ENCODE assay signal across 1 cellular context in the genomic region with DNA sequence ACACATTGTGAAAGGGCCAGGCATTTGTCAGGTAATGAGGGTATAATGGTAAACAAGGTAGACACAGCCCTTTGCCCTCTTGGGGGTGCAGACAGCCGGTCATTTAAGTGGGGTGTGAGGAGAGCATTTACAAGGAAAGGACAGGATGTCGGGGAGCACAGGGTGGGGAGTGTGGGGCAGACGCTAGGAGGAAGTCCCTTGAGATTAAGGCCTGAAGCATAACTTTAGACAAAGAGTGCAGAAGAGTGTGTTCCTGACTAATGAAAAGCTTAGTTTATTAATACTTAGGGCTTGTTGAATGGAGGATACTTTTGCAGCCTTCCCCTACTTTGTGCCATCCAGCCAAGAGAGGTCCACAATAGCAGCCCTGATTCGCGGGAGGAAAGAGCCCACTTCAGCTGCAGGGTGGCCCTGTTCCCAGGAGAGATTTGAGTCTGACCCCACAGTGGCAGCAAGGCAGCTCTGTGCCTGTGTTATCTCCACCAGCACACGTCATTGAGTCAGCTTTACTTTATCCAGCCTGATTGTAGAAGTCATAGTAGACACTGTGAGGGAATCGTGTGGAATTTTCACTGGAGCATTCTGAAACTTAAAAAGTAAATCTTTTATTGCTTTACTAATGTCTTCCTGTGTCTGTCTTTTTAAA.
TF ChIP-seq lines count a peak whose summit lies in the region.

No MANE protein-coding gene starts in this region.

TF ChIP-seq in IMR-90, 13 proteins besides CTCF, POLR2A, EP300 and RAD21 (continued from another document):
- TF ChIP-seq, protein P1, sequence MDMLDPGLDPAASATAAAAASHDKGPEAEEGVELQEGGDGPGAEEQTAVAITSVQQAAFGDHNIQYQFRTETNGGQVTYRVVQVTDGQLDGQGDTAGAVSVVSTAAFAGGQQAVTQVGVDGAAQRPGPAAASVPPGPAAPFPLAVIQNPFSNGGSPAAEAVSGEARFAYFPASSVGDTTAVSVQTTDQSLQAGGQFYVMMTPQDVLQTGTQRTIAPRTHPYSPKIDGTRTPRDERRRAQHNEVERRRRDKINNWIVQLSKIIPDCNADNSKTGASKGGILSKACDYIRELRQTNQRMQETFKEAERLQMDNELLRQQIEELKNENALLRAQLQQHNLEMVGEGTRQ (IDR thresholded peaks at IDR 0.05; ENCODE audit: low read depth, low read length), result no peak
- no peak for TF ChIP-seq CHD1 (IDR thresholded peaks at IDR 0.05; ENCODE audit: low read depth, low read length)
- no peak for TF ChIP-seq MXI1 (IDR thresholded peaks at IDR 0.05; ENCODE audit: borderline replicate concordance, low read depth, low read length)
- TF ChIP-seq, protein P2, sequence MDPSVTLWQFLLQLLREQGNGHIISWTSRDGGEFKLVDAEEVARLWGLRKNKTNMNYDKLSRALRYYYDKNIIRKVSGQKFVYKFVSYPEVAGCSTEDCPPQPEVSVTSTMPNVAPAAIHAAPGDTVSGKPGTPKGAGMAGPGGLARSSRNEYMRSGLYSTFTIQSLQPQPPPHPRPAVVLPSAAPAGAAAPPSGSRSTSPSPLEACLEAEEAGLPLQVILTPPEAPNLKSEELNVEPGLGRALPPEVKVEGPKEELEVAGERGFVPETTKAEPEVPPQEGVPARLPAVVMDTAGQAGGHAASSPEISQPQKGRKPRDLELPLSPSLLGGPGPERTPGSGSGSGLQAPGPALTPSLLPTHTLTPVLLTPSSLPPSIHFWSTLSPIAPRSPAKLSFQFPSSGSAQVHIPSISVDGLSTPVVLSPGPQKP (IDR thresholded peaks at IDR 0.05; ENCODE audit: borderline replicate concordance, low read depth, low read length), result no peak
- TF ChIP-seq RCOR1 (IDR thresholded peaks at IDR 0.05; ENCODE audit: insufficient replicate concordance, low read length), result no peak
- no peak for TF ChIP-seq FOS (IDR thresholded peaks at IDR 0.05; ENCODE audit: low read depth, low read length)
